In genomic region chr6:70176853-70177550, GRCh38 we compare ENCODE assay signal across 13 cellular contexts.
DNase-seq lines count a peak whose midpoint lies in the region; ATAC-seq and TF ChIP-seq lines count a peak whose summit lies in the region.
"Had no signal": no experiment of that assay in that cellular context is flagged by ENCODE, and none has a peak within 500 bp of the region (broad histone marks: within the 10 kb centered on the region; RNA-seq: fewer than 3 reads in every experiment).

No MANE protein-coding gene starts in this region.

- WGBS in GM23248 (ENCODE audit: low coverage in 1 of 2, low lambda C conversion rate in 2 of 2, missing lambda C conversion rate in 2 of 2), 2 experiments = 32 to 34% methylated on average over 3 of the region's 3 CpGs

- H3K36me3 Mint-ChIP-seq in GM23338 (ENCODE audit: low read depth) = no peaks in the 10 kb centered on the region

- H3K27ac ChIP-seq in HEK293 (ENCODE audit: extremely low read depth, low read depth, low read length) (no peak overlapping the region), SK-N-MC (peak overlapping the region; percentile 37; the same call in 1 of the 2 replicates), GM23338 (ENCODE audit: low read depth) (no peak overlapping the region), GM23248 (no peak overlapping the region), vagina (no peak overlapping the region)

- ATAC-seq in GM23338 = no peak

- no peaks in the 10 kb centered on the region for H4K20me1 ChIP-seq in GM23338 (replicated peaks; ENCODE audit: insufficient read depth)
- no peaks in the 10 kb centered on the region for H4K20me1 ChIP-seq in GM23248 (ENCODE audit: insufficient read depth)

- H3K9me3 ChIP-seq in HEK293 (ENCODE audit: control insufficient read depth, insufficient read depth, low read depth, low read length) (no peaks in the 10 kb centered on the region), SK-N-MC (ENCODE audit: low read depth, low read length) (no peaks in the 10 kb centered on the region; the same call in 1 of the 2 replicates), GM23248 (ENCODE audit: low read depth) (no peaks in the 10 kb centered on the region), vagina (no peaks in the 10 kb centered on the region)

- no peak overlapping the region for H3K27ac Mint-ChIP-seq in GM23338
- H3K27ac Mint-ChIP-seq: B cell; CD4-positive, alpha-beta T cell had no signal

- H3F3A ChIP-seq in GM23338 (replicated peaks; ENCODE audit: low read depth) (no peaks in the 10 kb centered on the region), GM23248 (ENCODE audit: insufficient read depth) (no peaks in the 10 kb centered on the region)

- no peak overlapping the region for H3K4me3 Mint-ChIP-seq in GM23338
- H3K4me3 Mint-ChIP-seq: B cell; CD4-positive, alpha-beta T cell had no signal

- in situ Hi-C loops in GM23248 (cut with MboI) = no loop called here

- CTCF ChIA-PET in HEK293 (lab: Yijun Ruan, JAX) = interaction anchor here (0.5 to 2.1 kb wide), 3 partner anchors 11 to 66 kb away, joined by 3 to 16 read pairs (median 3); no protein-coding TSS in a partner anchor

- H3K4me1 Mint-ChIP-seq in GM23338 = no peaks in the 10 kb centered on the region; the same call in 2 of the 3 replicates
- H3K4me1 Mint-ChIP-seq: B cell had no signal

- intact Hi-C loops in vagina (cut with DNase I) = no loop called here

- H3K36me3 ChIP-seq in HEK293 (ENCODE audit: control insufficient read depth in 2 of 2, insufficient read depth in 1 of 2, low read length in 2 of 2) (no peaks in the 10 kb centered on the region), SK-N-MC (ENCODE audit: insufficient read depth, low read length) (peaks cover 8% of the 10 kb centered on the region), GM23338 (ENCODE audit: insufficient read depth) (no peaks in the 10 kb centered on the region), GM23248 (ENCODE audit: low read depth) (no peaks in the 10 kb centered on the region), vagina (no peaks in the 10 kb centered on the region)

- H3K27me3 ChIP-seq in GM23338 (ENCODE audit: insufficient read depth) (no peaks in the 10 kb centered on the region), GM23248 (replicated peaks; ENCODE audit: insufficient read depth) (no peaks in the 10 kb centered on the region), vagina (no peaks in the 10 kb centered on the region)

- 0 out of 2 replicates have a peak, but pooled peaks cover 3% of the 10 kb centered on the region for H3K9me2 ChIP-seq in GM23338 (ENCODE audit: insufficient read depth)
- H3K9me2 ChIP-seq in GM23248 (ENCODE audit: insufficient read depth) = no peaks in the 10 kb centered on the region

- peaks cover 3% of the 10 kb centered on the region; the same call in 1 of the 3 replicates for H3K9me3 Mint-ChIP-seq in GM23338
- H3K9me3 Mint-ChIP-seq: CD4-positive, alpha-beta T cell had no signal

- H2AFZ ChIP-seq in GM23338 = no peak overlapping the region
- no peak overlapping the region for H2AFZ ChIP-seq in GM23248

- H3K79me2 ChIP-seq in GM23338 (replicated peaks; ENCODE audit: insufficient read depth) = no peaks in the 10 kb centered on the region
- no peaks in the 10 kb centered on the region for H3K79me2 ChIP-seq in GM23248 (ENCODE audit: insufficient read depth)

- TF ChIP-seq CTCF in HEK293 (tag by site-specific recombination; IDR thresholded peaks at IDR 0.05) (no peak), GM23338 (conservative IDR thresholded peaks at IDR 0.05; ENCODE audit: low read depth in 2 of 2) (no peak), vagina (IDR thresholded peaks at IDR 0.05) (no peak)

- H3K4me2 ChIP-seq in GM23338 (no peak overlapping the region), GM23248 (ENCODE audit: unreplicated experiment) (no peak overlapping the region)

- DNase-seq in DMS79 (lab: John Stamatoyannopoulos, UW) (peak; percentile 22), NCI-H187 treated with DMSO at 0.1 percent for 48 hours (lab: John Stamatoyannopoulos, UW) (peak; percentile 81), SK-N-MC (ENCODE audit: low read depth, low spot score) (no peak), GM23338 (ENCODE audit: low spot score) (no peak), GM23248 (no peak), vagina (ENCODE audit: extremely low spot score in 2 of 2) (no peak)
- DNase-seq: C1 segment of cervical spinal cord; CD4-positive, alpha-beta T cell; DND-41; GDM1; HCEC 1CT had no signal

- H3K9ac ChIP-seq in SK-N-MC (ENCODE audit: insufficient read length) (no peak overlapping the region), GM23248 (no peak overlapping the region)

- H3K4me1 ChIP-seq in HEK293 (ENCODE audit: control insufficient read depth, insufficient read depth, low read length) (peaks cover 7% of the 10 kb centered on the region; the same call in 1 of the 2 replicates), GM23338 (ENCODE audit: insufficient read depth) (no peaks in the 10 kb centered on the region), GM23248 (ENCODE audit: insufficient read depth) (no peaks in the 10 kb centered on the region), vagina (no peaks in the 10 kb centered on the region)

- TF ChIP-seq POLR2A in vagina (IDR thresholded peaks at IDR 0.05) = no peak

- no peaks in the 10 kb centered on the region for H3K27me3 Mint-ChIP-seq in GM23338 (ENCODE audit: insufficient read depth, low read depth, poor library complexity)
- H3K27me3 Mint-ChIP-seq: B cell; CD4-positive, alpha-beta T cell had no signal

- POLR2A ChIA-PET in HEK293 (lab: Yijun Ruan, JAX) = no interaction called here

- H3K4me3 ChIP-seq in HEK293 (ENCODE audit: low read depth, low read length) (no peak overlapping the region), SK-N-MC (no peak overlapping the region), GM23338 (no peak overlapping the region), GM23248 (no peak overlapping the region), vagina (no peak overlapping the region)

TF ChIP-seq in HEK293, 187 proteins besides CTCF, POLR2A, EP300 and RAD21 (continues in another document):
- TF ChIP-seq ZSCAN4 (tag by site-specific recombination; IDR thresholded peaks at IDR 0.05) (no peak), SP7 (tag by site-specific recombination; IDR thresholded peaks at IDR 0.05) (no peak), HIC1 (tag by site-specific recombination; IDR thresholded peaks at IDR 0.05) (peak; percentile 70), ZNF707 (tag by site-specific recombination; IDR thresholded peaks at IDR 0.05) (no peak), EGR2 (tag by site-specific recombination; IDR thresholded peaks at IDR 0.05; ENCODE audit: low read depth) (peak; percentile 97)

TF ChIP-seq in GM23338, 12 proteins besides CTCF, POLR2A, EP300 and RAD21 (continues in another document):
- no peak for TF ChIP-seq ZNF114 (CRISPR knock-in tag; IDR thresholded peaks at IDR 0.05)
- no peak for TF ChIP-seq POLR2AphosphoS5 (IDR thresholded peaks at IDR 0.05; ENCODE audit: low read depth)
- no peak for TF ChIP-seq ZNF331 (CRISPR knock-in tag; IDR thresholded peaks at IDR 0.05; ENCODE audit: low read depth)
- no peak for TF ChIP-seq CREB1 (CRISPR knock-in tag; IDR thresholded peaks at IDR 0.05; ENCODE audit: low read depth)

Comparison
In these comparisons a context has a peak if more than half of its experiments do, and no peak if none do; other contexts are left out.
1. DNase-seq: peak in DMS79 (single experiment) and NCI-H187 treated with DMSO at 0.1 percent for 48 hours (single experiment); none in SK-N-MC (single experiment), GM23338 (single experiment), GM23248 (single experiment) and vagina (0 of 2).